In the genomic region with DNA sequence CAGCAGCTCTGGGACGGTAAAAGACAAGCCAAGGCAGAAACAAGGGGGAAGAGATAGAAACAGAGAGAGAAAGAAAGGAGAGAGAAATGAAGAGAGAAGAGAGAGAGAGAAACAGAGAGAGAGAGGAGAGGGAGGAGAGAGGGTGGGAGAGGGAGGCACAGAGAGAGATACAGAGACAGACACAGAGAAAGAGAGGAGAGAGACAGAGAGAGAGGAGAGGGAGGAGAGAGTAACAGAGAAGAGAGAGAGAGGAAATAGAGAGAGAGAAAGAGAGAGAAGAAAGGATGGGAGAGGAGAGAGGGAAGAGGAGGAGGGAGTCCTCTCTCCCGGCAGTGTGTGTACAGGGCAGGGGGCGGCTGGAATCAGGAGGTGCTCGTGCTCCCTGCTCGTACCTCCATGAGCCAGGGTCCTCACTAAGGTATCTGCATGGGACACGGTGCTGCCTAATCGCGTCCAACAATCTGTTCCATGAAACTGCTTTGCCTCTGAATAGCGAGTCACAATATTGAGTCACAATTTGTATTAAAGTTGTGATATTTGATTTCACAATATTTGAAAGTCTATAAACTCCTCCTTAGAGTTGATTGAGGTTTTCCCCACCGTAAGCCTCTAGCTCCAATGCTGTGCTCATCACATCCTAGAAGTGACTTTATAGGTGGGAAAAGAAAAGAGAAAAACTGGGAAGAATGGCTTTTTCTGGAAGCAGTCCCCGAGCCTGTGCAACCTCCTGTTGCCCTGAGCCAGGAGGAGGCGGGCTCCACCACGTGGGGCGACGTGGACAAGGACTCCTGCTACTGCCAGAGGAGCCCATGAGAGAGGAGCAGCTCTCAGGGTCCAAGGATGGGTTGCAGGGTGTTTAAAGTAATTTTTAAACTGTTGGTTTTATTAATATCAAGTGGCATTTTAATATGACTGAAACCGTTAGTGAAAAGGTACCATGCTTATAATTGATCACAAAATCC, we compare ENCODE assay signal across 1 cellular context.
TF ChIP-seq lines count a peak whose summit lies in the region.

No MANE protein-coding gene starts in this region.

TF ChIP-seq in IMR-90, 13 proteins besides CTCF, POLR2A, EP300 and RAD21 (continued from another document):
- no peak for TF ChIP-seq RCOR1 (IDR thresholded peaks at IDR 0.05; ENCODE audit: insufficient replicate concordance, low read length)
- peak; percentile 69 for TF ChIP-seq CEBPB (IDR thresholded peaks at IDR 0.05; ENCODE audit: low read depth, low read length)
- TF ChIP-seq, protein P1, sequence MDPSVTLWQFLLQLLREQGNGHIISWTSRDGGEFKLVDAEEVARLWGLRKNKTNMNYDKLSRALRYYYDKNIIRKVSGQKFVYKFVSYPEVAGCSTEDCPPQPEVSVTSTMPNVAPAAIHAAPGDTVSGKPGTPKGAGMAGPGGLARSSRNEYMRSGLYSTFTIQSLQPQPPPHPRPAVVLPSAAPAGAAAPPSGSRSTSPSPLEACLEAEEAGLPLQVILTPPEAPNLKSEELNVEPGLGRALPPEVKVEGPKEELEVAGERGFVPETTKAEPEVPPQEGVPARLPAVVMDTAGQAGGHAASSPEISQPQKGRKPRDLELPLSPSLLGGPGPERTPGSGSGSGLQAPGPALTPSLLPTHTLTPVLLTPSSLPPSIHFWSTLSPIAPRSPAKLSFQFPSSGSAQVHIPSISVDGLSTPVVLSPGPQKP (IDR thresholded peaks at IDR 0.05; ENCODE audit: borderline replicate concordance, low read depth, low read length) = no peak
